Comparison of ENCODE assay signal across 12 cellular contexts in the genomic region with DNA sequence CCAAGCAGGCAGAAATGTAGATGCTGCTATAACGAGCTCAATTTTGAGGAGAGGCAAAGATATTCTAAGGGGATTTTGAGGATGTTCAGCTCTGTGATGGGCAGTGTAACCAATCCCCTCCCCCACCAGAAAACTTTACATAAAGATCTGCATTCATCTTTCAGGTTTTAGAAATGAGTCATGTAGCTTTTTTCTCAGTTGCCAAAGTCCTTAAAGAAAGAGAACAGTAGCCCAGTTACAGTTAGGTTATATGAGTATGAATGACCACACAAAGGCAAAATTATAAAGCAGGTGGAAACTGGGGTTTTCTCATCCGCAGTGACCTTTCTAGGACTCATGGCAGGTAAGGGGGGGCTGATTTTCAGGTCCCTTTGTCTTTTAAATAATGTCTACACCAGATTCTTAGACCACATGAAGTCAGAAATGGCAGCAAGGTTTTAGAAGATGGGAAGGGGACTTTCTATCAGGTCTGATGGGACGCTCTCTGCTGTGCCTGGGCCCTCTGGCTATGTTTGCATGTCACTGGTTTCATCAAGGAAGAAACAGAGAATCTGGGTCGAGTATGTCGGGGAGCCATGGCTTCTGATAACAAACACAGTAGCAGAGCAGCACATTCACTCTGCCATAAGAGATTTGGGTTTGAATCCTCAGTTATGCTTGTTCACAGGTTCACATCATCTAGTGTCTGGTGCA.
DNase-seq lines count a peak whose midpoint lies in the region; ATAC-seq and TF ChIP-seq lines count a peak whose summit lies in the region.
"Had no signal": no experiment of that assay in that cellular context is flagged by ENCODE, and none has a peak within 500 bp of the region (broad histone marks: within the 10 kb centered on the region; RNA-seq: fewer than 3 reads in every experiment).

No MANE protein-coding gene starts in this region.

- no peaks in the 10 kb centered on the region for H3K27me3 Mint-ChIP-seq in activated CD4-positive, alpha-beta memory T cell treated with anti-CD3 and anti-CD28 coated beads for 36 hours
- H3K27me3 Mint-ChIP-seq: T-cell had no signal

- POLR2A ChIA-PET in activated CD4-positive, alpha-beta memory T cell treated with anti-CD3 and anti-CD28 coated beads for 36 hours (lab: Charles Lee) = interaction anchor here (0.8 to 5.3 kb wide), 10 partner anchors 85 to 543 kb away, joined by 3 to 51 read pairs (median 4); partner anchors contain the start of gene SUPT3H
- POLR2A ChIA-PET in RWPE1 (lab: Yijun Ruan, JAX; ENCODE audit: low non-redundant PET) = no interaction called here

- intact Hi-C loops in activated CD4-positive, alpha-beta memory T cell treated with anti-CD3 and anti-CD28 coated beads for 36 hours (cut with micrococcal nuclease) = loop anchor here (1.0 to 5.0 kb wide), 5 partner anchors 84 to 989 kb away; no protein-coding TSS in a partner anchor

- peaks cover 1% of the 10 kb centered on the region for H3K36me3 Mint-ChIP-seq in activated CD4-positive, alpha-beta memory T cell treated with anti-CD3 and anti-CD28 coated beads for 36 hours

- H3K4me1 Mint-ChIP-seq in activated CD4-positive, alpha-beta memory T cell treated with anti-CD3 and anti-CD28 coated beads for 36 hours (ENCODE audit: low read depth) = peaks cover 49% of the 10 kb centered on the region

- peak; percentile 45 for ATAC-seq in GM18508 (IDR thresholded peaks at IDR 0.05; ENCODE audit: insufficient read depth, unreplicated experiment)
- peak; percentile 42 for ATAC-seq in GM19397 (IDR thresholded peaks at IDR 0.05; ENCODE audit: unreplicated experiment)
- peak; percentile 44 for ATAC-seq in HG02973 (IDR thresholded peaks at IDR 0.05; ENCODE audit: unreplicated experiment)
- ATAC-seq: T-cell had no signal

- TF ChIP-seq CTCF in RWPE1 (conservative IDR thresholded peaks at IDR 0.05; ENCODE audit: low read depth) = no peak

- peak overlapping the region; percentile 67 for H3K4me3 Mint-ChIP-seq in activated CD4-positive, alpha-beta memory T cell treated with anti-CD3 and anti-CD28 coated beads for 36 hours
- H3K4me3 Mint-ChIP-seq: T-cell had no signal

- no peaks in the 10 kb centered on the region for H3K9me3 Mint-ChIP-seq in activated CD4-positive, alpha-beta memory T cell treated with anti-CD3 and anti-CD28 coated beads for 36 hours
- H3K9me3 Mint-ChIP-seq: T-cell had no signal

- DNase-seq in activated CD4-positive, alpha-beta memory T cell treated with anti-CD3 and anti-CD28 coated beads for 36 hours = peak; percentile 29
- DNase-seq in RWPE1 (ENCODE audit: low spot score) = no peak
- DNase-seq in epidermal melanocyte (ENCODE audit: insufficient read length, low spot score) = no peak
- no peak for DNase-seq in NCI-H1048 (lab: John Stamatoyannopoulos, UW)
- no peak for DNase-seq in NCI-H1436 treated with DMSO at 0.1 percent for 48 hours (lab: John Stamatoyannopoulos, UW)
- DNase-seq: DND-41; effector memory CD4-positive, alpha-beta T cell; NCI-H2081; T-cell had no signal

- CTCF ChIA-PET in activated CD4-positive, alpha-beta memory T cell treated with anti-CD3 and anti-CD28 coated beads for 36 hours (lab: Charles Lee) = interaction anchor here (0.8 to 3.8 kb wide), 9 partner anchors 10 to 1445 kb away, joined by 3 to 31 read pairs (median 11); no protein-coding TSS in a partner anchor
- CTCF ChIA-PET in RWPE1 (lab: Yijun Ruan, JAX) = interaction anchor here (1.6 kb wide), 1 partner anchor 10 kb away, joined by 5 read pairs; no protein-coding TSS in a partner anchor

- peak overlapping the region; percentile 97 for H3K27ac Mint-ChIP-seq in activated CD4-positive, alpha-beta memory T cell treated with anti-CD3 and anti-CD28 coated beads for 36 hours
- H3K27ac Mint-ChIP-seq: T-cell had no signal

- no peak overlapping the region for H3K27ac ChIP-seq in RWPE1
